ENCODE assay signal across 1 cellular context in the genomic region with DNA sequence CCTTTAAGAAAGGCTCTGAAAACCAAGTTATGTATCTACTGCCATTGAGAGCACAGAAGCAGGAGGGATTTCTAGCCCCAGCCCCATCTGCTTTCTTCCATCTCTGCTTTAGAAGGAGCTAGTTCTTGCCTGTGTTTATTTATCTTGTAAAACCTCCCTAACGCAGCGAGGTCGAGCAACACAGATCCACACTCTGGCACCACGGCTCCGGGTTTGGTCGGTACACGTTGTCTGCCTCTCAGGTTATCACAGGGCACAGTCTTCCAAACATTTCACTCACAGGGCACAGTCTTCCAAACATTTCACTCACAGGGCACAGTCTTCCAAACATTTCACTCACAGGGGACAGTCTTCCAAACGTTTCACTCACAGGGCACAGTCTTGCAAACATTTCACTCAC.
TF ChIP-seq lines count a peak whose summit lies in the region.

No MANE protein-coding gene starts in this region.

TF ChIP-seq in GM23338, 12 proteins besides CTCF, POLR2A, EP300 and RAD21 (continued from another document):
- TF ChIP-seq ZNF462 (CRISPR knock-in tag; IDR thresholded peaks at IDR 0.05): no peak
- TF ChIP-seq JUNB (IDR thresholded peaks at IDR 0.05; ENCODE audit: unreplicated experiment): no peak
- TF ChIP-seq ZNF331 (CRISPR knock-in tag; IDR thresholded peaks at IDR 0.05; ENCODE audit: low read depth): no peak
- TF ChIP-seq EZH2phosphoT487 (IDR thresholded peaks at IDR 0.05; ENCODE audit: unreplicated experiment): no peak
- no peak for TF ChIP-seq EZH2 (IDR thresholded peaks at IDR 0.05; ENCODE audit: low read depth, unreplicated experiment)
- TF ChIP-seq POLR2AphosphoS5 (IDR thresholded peaks at IDR 0.05; ENCODE audit: low read depth): no peak
- TF ChIP-seq, protein P1, sequence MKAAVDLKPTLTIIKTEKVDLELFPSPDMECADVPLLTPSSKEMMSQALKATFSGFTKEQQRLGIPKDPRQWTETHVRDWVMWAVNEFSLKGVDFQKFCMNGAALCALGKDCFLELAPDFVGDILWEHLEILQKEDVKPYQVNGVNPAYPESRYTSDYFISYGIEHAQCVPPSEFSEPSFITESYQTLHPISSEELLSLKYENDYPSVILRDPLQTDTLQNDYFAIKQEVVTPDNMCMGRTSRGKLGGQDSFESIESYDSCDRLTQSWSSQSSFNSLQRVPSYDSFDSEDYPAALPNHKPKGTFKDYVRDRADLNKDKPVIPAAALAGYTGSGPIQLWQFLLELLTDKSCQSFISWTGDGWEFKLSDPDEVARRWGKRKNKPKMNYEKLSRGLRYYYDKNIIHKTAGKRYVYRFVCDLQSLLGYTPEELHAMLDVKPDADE (IDR thresholded peaks at IDR 0.05): no peak
